33 cellular contexts compared by ENCODE assay signal in the genomic region with DNA sequence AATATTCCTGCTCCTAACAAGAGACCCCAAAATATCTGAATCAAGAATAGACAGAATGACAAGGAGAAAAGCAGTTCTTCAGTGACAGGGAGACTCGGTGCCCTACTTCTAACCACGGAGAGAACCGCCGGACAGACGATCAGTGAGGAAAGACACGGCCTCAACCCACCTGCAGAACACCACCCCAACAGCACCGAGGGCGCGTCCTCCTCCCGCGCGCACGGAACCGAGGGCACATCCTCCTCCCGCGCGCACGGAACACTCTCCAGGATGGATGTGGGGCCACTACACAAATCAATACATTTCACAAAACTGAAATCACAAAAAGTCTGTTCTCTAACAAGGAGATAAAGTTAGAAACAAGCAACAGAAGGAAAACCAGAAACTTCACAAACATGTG. TPM values are rescaled to one million over a fixed set of nuclear protein-coding genes. Genes with fewer than 3 reads are reported as not detected.
"Had no signal": no experiment of that assay in that cellular context is flagged by ENCODE, and none has a peak within 500 bp of the region (broad histone marks: within the 10 kb centered on the region; RNA-seq: fewer than 3 reads in every experiment).

No MANE protein-coding gene starts in this region.

- H3K9me3 ChIP-seq: adrenal gland, body of pancreas, esophagus squamous epithelium, gastroesophageal sphincter, heart right ventricle had no signal

- H3K4me3 ChIP-seq: adrenal gland, body of pancreas, esophagus squamous epithelium, gastroesophageal sphincter, heart right ventricle had no signal

- H3K9me3 Mint-ChIP-seq: activated CD4-positive, alpha-beta memory T cell treated with anti-CD3 and anti-CD28 coated beads, Interleukin-2, amount 10 ng/mL, durations not matched to agents 7 days and 5 days; activated CD4-positive, alpha-beta T cell treated with anti-CD3 and anti-CD28 coated beads, Interleukin-2, amount 10 ng/mL, durations not matched to agents 7 days and 5 days; activated naive CD4-positive, alpha-beta T cell treated with anti-CD3 and anti-CD28 coated beads for 36 hours; activated naive CD4-positive, alpha-beta T cell treated with anti-CD3 and anti-CD28 coated beads, Interleukin-2, amount 50 U/mL, for 24 hours; activated naive CD8-positive, alpha-beta T cell treated with anti-CD3 and anti-CD28 coated beads for 36 hours; activated naive CD8-positive, alpha-beta T cell treated with anti-CD3 and anti-CD28 coated beads, Interleukin-2, amount 50 U/mL, for 24 hours; activated T-cell treated with anti-CD3 and anti-CD28 coated beads, Interleukin-2, amount 50 U/mL, for 4 hours; activated T-helper 1 cell treated with anti-CD3 and anti-CD28 coated beads, Interleukin-12 subunit alpha, Interleukin-12 subunit beta, Interleukin-2, Interleukin-4 antibody, amounts not matched to agents 30 ng/mL and 10 ng/mL and 1 ng/mL, durations not matched to agents 14 hours and 24 hours and 36 hours; activated T-helper 2 cell treated with anti-CD3 and anti-CD28 coated beads, Interferon-gamma antibody, Interleukin-2, Interleukin-4, amounts not matched to agents 10 μg/mL and 5 μg/mL and 100 μg/mL, durations not matched to agents 14 hours and 24 hours and 36 hours had no signal

- ATAC-seq: activated naive CD8-positive, alpha-beta T cell treated with anti-CD3 and anti-CD28 coated beads, Interleukin-2, amount 50 U/mL, for 24 hours; activated T-cell treated with anti-CD3 and anti-CD28 coated beads, Interleukin-2, amount 50 U/mL, for 4 hours; body of pancreas; gastroesophageal sphincter; heart right ventricle had no signal

- H3K27ac ChIP-seq: adrenal gland, body of pancreas, epithelial cell of prostate, esophagus squamous epithelium, gastroesophageal sphincter, heart right ventricle had no signal

- DNase-seq: activated CD4-positive, alpha-beta memory T cell treated with anti-CD3 and anti-CD28 coated beads, Interleukin-2, amount 10 ng/mL, durations not matched to agents 7 days and 5 days; activated CD4-positive, alpha-beta T cell treated with anti-CD3 and anti-CD28 coated beads, Interleukin-2, amount 10 ng/mL, durations not matched to agents 7 days and 5 days; activated CD4-positive, alpha-beta T cell treated with anti-CD3 and anti-CD28 coated beads, Interleukin-2, amount 50 U/mL, for 4 hours; activated CD4-positive, CD25-positive, alpha-beta regulatory T cell; activated CD4-positive, CD25-positive, alpha-beta regulatory T cell treated with anti-CD3 and anti-CD28 coated beads, Interleukin-2, amount 50 U/mL, for 72 hours; activated CD8-positive, alpha-beta memory T cell treated with anti-CD3 and anti-CD28 coated beads, Interleukin-2, amount 50 U/mL, for 48 hours; activated effector memory CD4-positive, alpha-beta T cell treated with anti-CD3 and anti-CD28 coated beads, Interleukin-2, amount 50 U/mL, for 16 hours; activated naive CD4-positive, alpha-beta T cell treated with anti-CD3 and anti-CD28 coated beads for 36 hours; activated naive CD8-positive, alpha-beta T cell treated with anti-CD3 and anti-CD28 coated beads for 36 hours; activated naive CD8-positive, alpha-beta T cell treated with anti-CD3 and anti-CD28 coated beads, Interleukin-2, amount 50 U/mL, for 24 hours; activated T-cell treated with anti-CD3 and anti-CD28 coated beads, Interleukin-2, amount 50 U/mL, for 4 hours; adrenal gland; amygdala; aorta; body of pancreas; cortex of kidney; dermis blood vessel endothelial cell; effector CD4-positive, alpha-beta T cell; esophagus squamous epithelium; foreskin melanocyte; heart right ventricle; T-helper 2 cell had no signal

- H3K4me1 ChIP-seq: adrenal gland, body of pancreas, esophagus squamous epithelium, gastroesophageal sphincter, heart right ventricle had no signal

- H3K4me3 Mint-ChIP-seq: activated CD4-positive, alpha-beta memory T cell treated with anti-CD3 and anti-CD28 coated beads, Interleukin-2, amount 10 ng/mL, durations not matched to agents 7 days and 5 days; activated CD4-positive, alpha-beta T cell treated with anti-CD3 and anti-CD28 coated beads, Interleukin-2, amount 10 ng/mL, durations not matched to agents 7 days and 5 days; activated naive CD4-positive, alpha-beta T cell treated with anti-CD3 and anti-CD28 coated beads for 36 hours; activated naive CD4-positive, alpha-beta T cell treated with anti-CD3 and anti-CD28 coated beads, Interleukin-2, amount 50 U/mL, for 24 hours; activated naive CD8-positive, alpha-beta T cell treated with anti-CD3 and anti-CD28 coated beads for 36 hours; activated naive CD8-positive, alpha-beta T cell treated with anti-CD3 and anti-CD28 coated beads, Interleukin-2, amount 50 U/mL, for 24 hours; activated T-cell treated with anti-CD3 and anti-CD28 coated beads, Interleukin-2, amount 50 U/mL, for 4 hours; activated T-helper 1 cell treated with anti-CD3 and anti-CD28 coated beads, Interleukin-12 subunit alpha, Interleukin-12 subunit beta, Interleukin-2, Interleukin-4 antibody, amounts not matched to agents 30 ng/mL and 10 ng/mL and 1 ng/mL, durations not matched to agents 14 hours and 24 hours and 36 hours had no signal

- H3K27me3 ChIP-seq: adrenal gland, body of pancreas, esophagus squamous epithelium, gastroesophageal sphincter, heart right ventricle had no signal

- H3K27ac Mint-ChIP-seq: activated CD4-positive, alpha-beta memory T cell treated with anti-CD3 and anti-CD28 coated beads, Interleukin-2, amount 10 ng/mL, durations not matched to agents 7 days and 5 days; activated naive CD4-positive, alpha-beta T cell treated with anti-CD3 and anti-CD28 coated beads for 36 hours; activated naive CD4-positive, alpha-beta T cell treated with anti-CD3 and anti-CD28 coated beads, Interleukin-2, amount 50 U/mL, for 24 hours; activated naive CD8-positive, alpha-beta T cell treated with anti-CD3 and anti-CD28 coated beads for 36 hours; activated naive CD8-positive, alpha-beta T cell treated with anti-CD3 and anti-CD28 coated beads, Interleukin-2, amount 50 U/mL, for 24 hours; activated T-helper 1 cell treated with anti-CD3 and anti-CD28 coated beads, Interleukin-12 subunit alpha, Interleukin-12 subunit beta, Interleukin-2, Interleukin-4 antibody, amounts not matched to agents 30 ng/mL and 10 ng/mL and 1 ng/mL, durations not matched to agents 14 hours and 24 hours and 36 hours; activated T-helper 2 cell treated with anti-CD3 and anti-CD28 coated beads, Interferon-gamma antibody, Interleukin-2, Interleukin-4, amounts not matched to agents 10 μg/mL and 5 μg/mL and 100 μg/mL, durations not matched to agents 14 hours and 24 hours and 36 hours had no signal

- H3K4me1 Mint-ChIP-seq: activated CD4-positive, alpha-beta memory T cell treated with anti-CD3 and anti-CD28 coated beads, Interleukin-2, amount 10 ng/mL, durations not matched to agents 7 days and 5 days; activated naive CD8-positive, alpha-beta T cell treated with anti-CD3 and anti-CD28 coated beads for 36 hours; activated naive CD8-positive, alpha-beta T cell treated with anti-CD3 and anti-CD28 coated beads, Interleukin-2, amount 50 U/mL, for 24 hours had no signal

- H3K27me3 Mint-ChIP-seq: activated CD4-positive, alpha-beta memory T cell treated with anti-CD3 and anti-CD28 coated beads, Interleukin-2, amount 10 ng/mL, durations not matched to agents 7 days and 5 days; activated CD4-positive, alpha-beta T cell treated with anti-CD3 and anti-CD28 coated beads, Interleukin-2, amount 10 ng/mL, durations not matched to agents 7 days and 5 days; activated naive CD4-positive, alpha-beta T cell treated with anti-CD3 and anti-CD28 coated beads, Interleukin-2, amount 50 U/mL, for 24 hours; activated naive CD8-positive, alpha-beta T cell treated with anti-CD3 and anti-CD28 coated beads for 36 hours; activated naive CD8-positive, alpha-beta T cell treated with anti-CD3 and anti-CD28 coated beads, Interleukin-2, amount 50 U/mL, for 24 hours had no signal

RNA-seq across cellular contexts. Expression of a gene that starts 48.7 kb away (rescaled TPM):
- total RNA-seq: activated CD4-positive, alpha-beta memory T cell treated with anti-CD3 and anti-CD28 coated beads, Interleukin-2, amount 10 ng/mL, durations not matched to agents 7 days and 5 days; activated CD4-positive, alpha-beta T cell treated with anti-CD3 and anti-CD28 coated beads, Interleukin-2, amount 10 ng/mL, durations not matched to agents 7 days and 5 days; activated naive CD4-positive, alpha-beta T cell treated with anti-CD3 and anti-CD28 coated beads for 36 hours; activated naive CD8-positive, alpha-beta T cell treated with anti-CD3 and anti-CD28 coated beads for 36 hours; activated T-cell treated with anti-CD3 and anti-CD28 coated beads, Interleukin-2, amount 50 U/mL, for 4 hours; activated T-helper 1 cell treated with anti-CD3 and anti-CD28 coated beads, Interleukin-12 subunit alpha, Interleukin-12 subunit beta, Interleukin-2, Interleukin-4 antibody, amounts not matched to agents 30 ng/mL and 10 ng/mL and 1 ng/mL, durations not matched to agents 14 hours and 24 hours and 36 hours; activated T-helper 2 cell treated with anti-CD3 and anti-CD28 coated beads, Interferon-gamma antibody, Interleukin-2, Interleukin-4, amounts not matched to agents 10 μg/mL and 5 μg/mL and 100 μg/mL, durations not matched to agents 14 hours and 24 hours and 36 hours; chondrocyte; dermis blood vessel endothelial cell; endothelial cell of umbilical vein; fibroblast of lung; fibroblast of villous mesenchyme; glomerular endothelial cell; T-helper 1 cell treated with Interleukin-12 subunit alpha and Interleukin-12 subunit beta and Interleukin-4 antibody, amounts not matched to agents 30 ng/mL and 1 ng/mL, for 36 hours had no signal

RNA-seq across cellular contexts. Expression of a gene that starts 50.3 kb away (rescaled TPM):
- total RNA-seq: activated CD4-positive, alpha-beta memory T cell treated with anti-CD3 and anti-CD28 coated beads, Interleukin-2, amount 10 ng/mL, durations not matched to agents 7 days and 5 days; activated CD4-positive, alpha-beta T cell treated with anti-CD3 and anti-CD28 coated beads, Interleukin-2, amount 10 ng/mL, durations not matched to agents 7 days and 5 days; activated naive CD4-positive, alpha-beta T cell treated with anti-CD3 and anti-CD28 coated beads for 36 hours; activated naive CD8-positive, alpha-beta T cell treated with anti-CD3 and anti-CD28 coated beads for 36 hours; activated T-cell treated with anti-CD3 and anti-CD28 coated beads, Interleukin-2, amount 50 U/mL, for 4 hours; activated T-helper 1 cell treated with anti-CD3 and anti-CD28 coated beads, Interleukin-12 subunit alpha, Interleukin-12 subunit beta, Interleukin-2, Interleukin-4 antibody, amounts not matched to agents 30 ng/mL and 10 ng/mL and 1 ng/mL, durations not matched to agents 14 hours and 24 hours and 36 hours; activated T-helper 2 cell treated with anti-CD3 and anti-CD28 coated beads, Interferon-gamma antibody, Interleukin-2, Interleukin-4, amounts not matched to agents 10 μg/mL and 5 μg/mL and 100 μg/mL, durations not matched to agents 14 hours and 24 hours and 36 hours; aorta; dermis blood vessel endothelial cell; endothelial cell of umbilical vein; esophagus squamous epithelium; fibroblast of lung; fibroblast of villous mesenchyme; glomerular endothelial cell had no signal
